In genomic region chr21:28539623-28539988, GRCh38 we compare ENCODE assay signal across 18 cellular contexts.
"Had no signal": no experiment of that assay in that cellular context is flagged by ENCODE, and none has a peak within 500 bp of the region (broad histone marks: within the 10 kb centered on the region; RNA-seq: fewer than 3 reads in every experiment).

No MANE protein-coding gene starts in this region.

- H3K4me3 ChIP-seq: esophagus muscularis mucosa, lower lobe of right lung, sigmoid colon, thyroid gland had no signal

- H3K9me3 ChIP-seq: esophagus muscularis mucosa, lower lobe of right lung, sigmoid colon, thyroid gland had no signal

- H3K4me1 ChIP-seq: lower lobe of right lung, sigmoid colon, thyroid gland had no signal

- ATAC-seq: left cardiac atrium, lower lobe of right lung had no signal

- DNase-seq: activated CD4-positive, alpha-beta T cell treated with anti-CD3 and anti-CD28 coated beads, Interleukin-2, amount 10 ng/mL, durations not matched to agents 7 days and 5 days; activated CD8-positive, alpha-beta memory T cell treated with anti-CD3 and anti-CD28 coated beads, Interleukin-2, amount 50 U/mL, for 48 hours; activated effector memory CD4-positive, alpha-beta T cell treated with Interleukin-2 at 50 U/mL for 16 hours; activated naive CD4-positive, alpha-beta T cell treated with anti-CD3 and anti-CD28 coated beads, Interleukin-2, amount 50 U/mL, for 16 hours; activated T-cell treated with anti-CD3 and anti-CD28 coated beads, Interleukin-2, amount 50 U/mL, for 48 hours; aorta; cerebellar nuclear complex; cortex of kidney; left cardiac atrium; lower lobe of right lung; sigmoid colon; stimulated activated CD8-positive, alpha-beta memory T cell treated with anti-CD3 and anti-CD28 coated beads, Interleukin-4, amount 100 ng/mL, for 48 hours; stimulated activated naive CD4-positive, alpha-beta T cell treated with Interleukin-2 at 50 U/mL for 16 hours; T1000; thyroid gland had no signal

- H3K36me3 ChIP-seq: esophagus muscularis mucosa, lower lobe of right lung, sigmoid colon, thyroid gland had no signal

- H3K9me3 Mint-ChIP-seq: activated CD4-positive, alpha-beta T cell treated with anti-CD3 and anti-CD28 coated beads, Interleukin-2, amount 10 ng/mL, durations not matched to agents 7 days and 5 days; nephron had no signal

- H3K4me3 Mint-ChIP-seq: activated CD4-positive, alpha-beta T cell treated with anti-CD3 and anti-CD28 coated beads, Interleukin-2, amount 10 ng/mL, durations not matched to agents 7 days and 5 days; mesothelial cell of epicardium; nephron had no signal

- H3K4me1 Mint-ChIP-seq: activated CD4-positive, alpha-beta T cell treated with anti-CD3 and anti-CD28 coated beads, Interleukin-2, amount 10 ng/mL, durations not matched to agents 7 days and 5 days had no signal

- H3K27me3 ChIP-seq: esophagus muscularis mucosa, sigmoid colon, thyroid gland had no signal

- H3K27ac ChIP-seq: esophagus muscularis mucosa, lower lobe of right lung, sigmoid colon, thyroid gland had no signal

- H3K27ac Mint-ChIP-seq: activated CD4-positive, alpha-beta T cell treated with anti-CD3 and anti-CD28 coated beads, Interleukin-2, amount 10 ng/mL, durations not matched to agents 7 days and 5 days; mesothelial cell of epicardium; nephron had no signal
